ENCODE assay signal across 29 cellular contexts in the genomic region with DNA sequence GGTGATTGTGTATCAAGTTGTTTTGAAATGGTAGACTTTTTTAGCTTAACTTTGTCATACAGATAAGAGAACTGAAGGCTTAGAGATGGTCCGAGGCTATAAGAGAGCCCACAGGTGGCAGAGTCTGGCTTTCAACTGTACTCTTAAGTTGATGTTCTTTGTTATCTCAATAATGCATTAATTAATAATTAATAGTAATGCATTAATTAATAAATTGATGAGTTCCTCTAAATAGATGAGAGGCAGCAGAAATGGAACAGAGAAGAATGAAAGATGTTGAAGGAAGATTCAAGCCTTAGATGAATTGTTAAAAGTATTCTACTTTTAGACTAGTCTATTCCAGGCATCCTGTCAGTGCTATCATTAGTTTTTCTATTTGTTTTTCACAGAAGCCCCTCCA.
"Had no signal": no experiment of that assay in that cellular context is flagged by ENCODE, and none has a peak within 500 bp of the region (broad histone marks: within the 10 kb centered on the region; RNA-seq: fewer than 3 reads in every experiment).

No MANE protein-coding gene starts in this region.

- ATAC-seq: stimulated activated effector memory CD8-positive, alpha-beta T cell treated with anti-CD3 and anti-CD28 coated beads, Interleukin-12 subunit alpha, Interleukin-12 subunit beta, amount 100 ng/mL, for 72 hours; stimulated activated memory B cell treated with anti-CD40 and anti-IgM and Interleukin-4, amounts not matched to agents 10 μg/mL and 1 μg/mL and 100 μg/mL, for 72 hours; stimulated activated naive B cell treated with anti-CD40 and anti-IgM and Interleukin-4, amounts not matched to agents 10 μg/mL and 1 μg/mL and 100 μg/mL, for 72 hours; stimulated activated naive CD8-positive, alpha-beta T cell treated with anti-CD3 and anti-CD28 coated beads, Interleukin-15, amount 100 ng/mL, for 72 hours; stimulated activated naive CD8-positive, alpha-beta T cell treated with anti-CD3 and anti-CD28 coated beads, Interleukin-15, Interleukin-2, amounts not matched to agents 100 U/mL and 50 U/mL, for 24 hours; upper lobe of right lung had no signal

- H3K36me3 ChIP-seq: uterus had no signal

- H3K27ac Mint-ChIP-seq: stimulated activated effector memory CD8-positive, alpha-beta T cell treated with anti-CD3 and anti-CD28 coated beads, Interleukin-12 subunit alpha, Interleukin-12 subunit beta, amount 100 ng/mL, for 72 hours; stimulated activated memory B cell treated with anti-CD40 and anti-IgM and Interleukin-4, amounts not matched to agents 10 μg/mL and 1 μg/mL and 100 μg/mL, for 72 hours; stimulated activated naive B cell treated with anti-CD40 and anti-IgM and Interleukin-4, amounts not matched to agents 10 μg/mL and 1 μg/mL and 100 μg/mL, for 72 hours; stimulated activated naive CD8-positive, alpha-beta T cell treated with anti-CD3 and anti-CD28 coated beads, Interleukin-15, amount 100 ng/mL, for 72 hours; stimulated activated naive CD8-positive, alpha-beta T cell treated with anti-CD3 and anti-CD28 coated beads, Interleukin-15, Interleukin-2, amounts not matched to agents 100 ng/mL and 50 ng/mL, for 24 hours; type B pancreatic cell had no signal

- H3K4me1 ChIP-seq: stomach, suprapubic skin, testis, thyroid gland, tibial artery, tibial nerve, upper lobe of left lung, upper lobe of right lung, uterus, vagina had no signal

- H3K9me3 Mint-ChIP-seq: stimulated activated effector memory CD8-positive, alpha-beta T cell treated with anti-CD3 and anti-CD28 coated beads, Interleukin-12 subunit alpha, Interleukin-12 subunit beta, amount 100 ng/mL, for 72 hours; stimulated activated memory B cell treated with anti-CD40 and anti-IgM and Interleukin-4, amounts not matched to agents 10 μg/mL and 1 μg/mL and 100 μg/mL, for 72 hours; stimulated activated naive B cell treated with anti-CD40 and anti-IgM and Interleukin-4, amounts not matched to agents 10 μg/mL and 1 μg/mL and 100 μg/mL, for 72 hours; stimulated activated naive CD8-positive, alpha-beta T cell treated with anti-CD3 and anti-CD28 coated beads, Interleukin-15, amount 100 ng/mL, for 72 hours; stimulated activated naive CD8-positive, alpha-beta T cell treated with anti-CD3 and anti-CD28 coated beads, Interleukin-15, Interleukin-2, amounts not matched to agents 100 ng/mL and 50 ng/mL, for 24 hours; type B pancreatic cell had no signal

- FAIRE-seq: urothelium cell line had no signal

- H3K9me3 ChIP-seq: stomach, suprapubic skin, testis, thoracic aorta, thyroid gland, tibial artery, tibial nerve, transverse colon, upper lobe of left lung, upper lobe of right lung, uterus, vagina had no signal

- H3K27ac ChIP-seq: stomach, suprapubic skin, testis, thoracic aorta, thyroid gland, tibial artery, tibial nerve, transverse colon, upper lobe of left lung, upper lobe of right lung, uterus, vagina had no signal

- H3K4me1 Mint-ChIP-seq: stimulated activated effector memory CD8-positive, alpha-beta T cell treated with anti-CD3 and anti-CD28 coated beads, Interleukin-12 subunit alpha, Interleukin-12 subunit beta, amount 100 ng/mL, for 72 hours; stimulated activated memory B cell treated with anti-CD40 and anti-IgM and Interleukin-4, amounts not matched to agents 10 μg/mL and 1 μg/mL and 100 μg/mL, for 72 hours; stimulated activated naive B cell treated with anti-CD40 and anti-IgM and Interleukin-4, amounts not matched to agents 10 μg/mL and 1 μg/mL and 100 μg/mL, for 72 hours; stimulated activated naive CD8-positive, alpha-beta T cell treated with anti-CD3 and anti-CD28 coated beads, Interleukin-15, amount 100 ng/mL, for 72 hours had no signal

- H3K4me3 Mint-ChIP-seq: stimulated activated effector memory CD8-positive, alpha-beta T cell treated with anti-CD3 and anti-CD28 coated beads, Interleukin-12 subunit alpha, Interleukin-12 subunit beta, amount 100 ng/mL, for 72 hours; stimulated activated memory B cell treated with anti-CD40 and anti-IgM and Interleukin-4, amounts not matched to agents 10 μg/mL and 1 μg/mL and 100 μg/mL, for 72 hours; stimulated activated naive B cell treated with anti-CD40 and anti-IgM and Interleukin-4, amounts not matched to agents 10 μg/mL and 1 μg/mL and 100 μg/mL, for 72 hours; stimulated activated naive CD8-positive, alpha-beta T cell treated with anti-CD3 and anti-CD28 coated beads, Interleukin-15, amount 100 ng/mL, for 72 hours; stimulated activated naive CD8-positive, alpha-beta T cell treated with anti-CD3 and anti-CD28 coated beads, Interleukin-15, Interleukin-2, amounts not matched to agents 100 ng/mL and 50 ng/mL, for 24 hours; type B pancreatic cell had no signal

- H3K4me3 ChIP-seq: stomach, suprapubic skin, testis, thoracic aorta, thyroid gland, tibial artery, tibial nerve, transverse colon, upper lobe of left lung, upper lobe of right lung, uterus, vagina had no signal

- H3K27me3 ChIP-seq: stomach, suprapubic skin, testis, thyroid gland, tibial artery, tibial nerve, transverse colon, upper lobe of left lung, upper lobe of right lung, uterus, vagina had no signal

- DNase-seq: stimulated activated CD4-positive, alpha-beta T cell treated with anti-CD3 and anti-CD28 coated beads, Interleukin-2, amount 100 ng/mL, for 48 hours; stimulated activated CD4-positive, alpha-beta T cell treated with anti-CD3 and anti-CD28 coated beads, Interleukin-4, amount 100 ng/mL, for 1 hour; stimulated activated CD4-positive, alpha-beta T cell treated with anti-CD3 and anti-CD28 coated beads, Interleukin-4, amount 100 ng/mL, for 24 hours; stimulated activated CD4-positive, alpha-beta T cell treated with anti-CD3 and anti-CD28 coated beads, Interleukin-4, amount 100 ng/mL, for 4 hours; stimulated activated CD8-positive, alpha-beta memory T cell treated with anti-CD3 and anti-CD28 coated beads, Interleukin-4, amount 100 ng/mL, for 48 hours; stimulated activated naive B cell treated with anti-CD40 and anti-IgM and Interleukin-4, amounts not matched to agents 10 μg/mL and 1 μg/mL and 100 μg/mL, for 72 hours; stimulated activated naive CD4-positive, alpha-beta T cell; stimulated activated naive CD4-positive, alpha-beta T cell treated with Interleukin-2 at 50 U/mL for 16 hours; stimulated activated naive CD8-positive, alpha-beta T cell treated with anti-CD3 and anti-CD28 coated beads, Interleukin-15, amount 100 ng/mL, for 72 hours; stimulated activated naive CD8-positive, alpha-beta T cell treated with anti-CD3 and anti-CD28 coated beads, Interleukin-15, Interleukin-2, amounts not matched to agents 100 U/mL and 50 U/mL, for 24 hours; stomach; substantia nigra; testis; thyroid gland; tibial artery; transverse colon; trophoblast cell; upper lobe of left lung; upper lobe of right lung; uterus had no signal

- H3K27me3 Mint-ChIP-seq: stimulated activated memory B cell treated with anti-CD40 and anti-IgM and Interleukin-4, amounts not matched to agents 10 μg/mL and 1 μg/mL and 100 μg/mL, for 72 hours; stimulated activated naive B cell treated with anti-CD40 and anti-IgM and Interleukin-4, amounts not matched to agents 10 μg/mL and 1 μg/mL and 100 μg/mL, for 72 hours; stimulated activated naive CD8-positive, alpha-beta T cell treated with anti-CD3 and anti-CD28 coated beads, Interleukin-15, amount 100 ng/mL, for 72 hours; stimulated activated naive CD8-positive, alpha-beta T cell treated with anti-CD3 and anti-CD28 coated beads, Interleukin-15, Interleukin-2, amounts not matched to agents 100 ng/mL and 50 ng/mL, for 24 hours; type B pancreatic cell had no signal
